In genomic region chr5:103444333-103445038, GRCh38 we compare ENCODE assay signal across 13 cellular contexts.
DNase-seq lines count a peak whose midpoint lies in the region; ATAC-seq and TF ChIP-seq lines count a peak whose summit lies in the region.
"Had no signal": no experiment of that assay in that cellular context is flagged by ENCODE, and none has a peak within 500 bp of the region (broad histone marks: within the 10 kb centered on the region; RNA-seq: fewer than 3 reads in every experiment).

No MANE protein-coding gene starts in this region.

- H3K4me2 ChIP-seq in DND-41 (ENCODE audit: insufficient read depth, low read length) (peak overlapping the region; percentile 34; the same call in 1 of the 2 replicates), IMR-90 (ENCODE audit: low read depth, low read length) (no peak overlapping the region; the same call in 1 of the 2 replicates), Karpas-422 (ENCODE audit: low read depth, low read length, poor library complexity, severe bottlenecking) (no peak overlapping the region)

- no peak overlapping the region for H4K5ac ChIP-seq in IMR-90 (ENCODE audit: low read depth, low read length)

- no peak overlapping the region; the same call in 1 of the 2 replicates for H2BK120ac ChIP-seq in IMR-90 (ENCODE audit: low read depth, low read length)

- H3K79me1 ChIP-seq in IMR-90 (ENCODE audit: low read depth in 1 of 2, low read length in 2 of 2) = no peaks in the 10 kb centered on the region

- H2BK20ac ChIP-seq in IMR-90 (ENCODE audit: low read depth, low read length) = peak overlapping the region; percentile 58; the same call in 1 of the 2 replicates

- H3K27ac ChIP-seq in DND-41 (ENCODE audit: low read length) = no peak overlapping the region; the same call in 1 of the 2 replicates
- H3K27ac ChIP-seq in IMR-90 (ENCODE audit: insufficient read depth, low read length) = no peak overlapping the region
- H3K27ac ChIP-seq in epithelial cell of prostate = peak overlapping the region; percentile 11
- no peak overlapping the region for H3K27ac ChIP-seq in sigmoid colon
- H3K27ac ChIP-seq in Karpas-422 (ENCODE audit: low read length) = no peak overlapping the region
- H3K27ac ChIP-seq: testis had no signal

- no peak for TF ChIP-seq POLR2A in IMR-90 (IDR thresholded peaks at IDR 0.05; ENCODE audit: low read depth, low read length)
- no peak for TF ChIP-seq POLR2A in sigmoid colon (IDR thresholded peaks at IDR 0.05)

- H2AK9ac ChIP-seq in IMR-90 (replicated peaks; ENCODE audit: low read depth, low read length, poor library complexity) = no peak overlapping the region

- H3K9me1 ChIP-seq in IMR-90 (ENCODE audit: insufficient read depth, low read length) = peaks cover 3% of the 10 kb centered on the region; the same call in 1 of the 2 replicates

- WGBS in IMR-90 (ENCODE audit: extremely low coverage in 2 of 2, insufficient read length in 1 of 2), 2 experiments = no CpG with 5 or more reads among the region's 4 CpGs
- 76 to 79% methylated on average over 4 of the region's 4 CpGs for WGBS in sigmoid colon, 2 donors

- H2AFZ ChIP-seq in DND-41 (ENCODE audit: low read depth, low read length) = peak overlapping the region; percentile 61; the same call in 1 of the 2 replicates
- H2AFZ ChIP-seq in IMR-90 (replicated peaks; ENCODE audit: low read length, poor library complexity) = no peak overlapping the region
- H2AFZ ChIP-seq in Karpas-422 (ENCODE audit: low read length) = no peak overlapping the region

- POLR2A ChIA-PET in IMR-90 (lab: Charles Lee; ENCODE audit: unreplicated experiment) = no interaction called here

- peaks cover 10% of the 10 kb centered on the region for H3K4me1 ChIP-seq in DND-41 (ENCODE audit: insufficient read depth, low read length)
- peaks cover 2% of the 10 kb centered on the region; the same call in 1 of the 2 replicates for H3K4me1 ChIP-seq in IMR-90 (ENCODE audit: control insufficient read depth, insufficient read depth, low read length)
- no peaks in the 10 kb centered on the region for H3K4me1 ChIP-seq in sigmoid colon
- no peaks in the 10 kb centered on the region for H3K4me1 ChIP-seq in Karpas-422 (ENCODE audit: low read length)
- H3K4me1 ChIP-seq: testis had no signal

- in situ Hi-C loops in IMR-90 (cut with MboI; ENCODE audit: low sequenced_read_pairs) = no loop called here

- H2AK5ac ChIP-seq in IMR-90 (ENCODE audit: low read depth, low read length) = peak overlapping the region; percentile 29; the same call in 1 of the 2 replicates

- H3K36me3 ChIP-seq in DND-41 (ENCODE audit: insufficient read depth, low read length) = no peaks in the 10 kb centered on the region
- H3K36me3 ChIP-seq in IMR-90 (ENCODE audit: control insufficient read depth, insufficient read depth, low read length) = no peaks in the 10 kb centered on the region
- no peaks in the 10 kb centered on the region for H3K36me3 ChIP-seq in sigmoid colon
- H3K36me3 ChIP-seq in Karpas-422 (ENCODE audit: insufficient read depth, low read length) = no peaks in the 10 kb centered on the region

- H3K23ac ChIP-seq in IMR-90 (ENCODE audit: low read depth, low read length) = peak overlapping the region; percentile 0; the same call in 1 of the 2 replicates

- H3K9ac ChIP-seq in DND-41 (ENCODE audit: low read depth, low read length) (no peak overlapping the region), IMR-90 (ENCODE audit: low read depth, low read length) (no peak overlapping the region), Karpas-422 (ENCODE audit: low read length) (no peak overlapping the region)

- 0 out of 4 replicates have a peak overlapping the region, but pooled peaks of 1 of the 2 experiments have one; percentile 29 for H4K8ac ChIP-seq in IMR-90 (ENCODE audit: low read depth in 2 of 2, low read length in 2 of 2)

- BruUV-seq in IMR-90 (replicated peaks; lab: Mats Ljungman, UMichigan) = no TSS peak

- no peak overlapping the region for H3K56ac ChIP-seq in IMR-90 (ENCODE audit: extremely low read depth, insufficient read depth, low read length)

- no peak overlapping the region; the same call in 1 of the 2 replicates for H3K18ac ChIP-seq in IMR-90 (ENCODE audit: low read depth, low read length)

- peak overlapping the region; percentile 13; the same call in 1 of the 2 replicates for H3K4ac ChIP-seq in IMR-90 (ENCODE audit: low read depth, low read length)

- dilution Hi-C loops in IMR-90 (cut with HindIII; ENCODE audit: low sequenced_read_pairs, unreplicated experiment) = no loop called here

- no peak overlapping the region for H4K91ac ChIP-seq in IMR-90 (ENCODE audit: insufficient read depth, low read depth, low read length)

- H2BK15ac ChIP-seq in IMR-90 (ENCODE audit: low read depth, low read length) = 0 out of 3 replicates have a peak overlapping the region, but pooled peaks have one; percentile 51

- H3K79me2 ChIP-seq in DND-41 (ENCODE audit: insufficient read depth, low read length) (no peaks in the 10 kb centered on the region), Karpas-422 (ENCODE audit: low read length) (no peaks in the 10 kb centered on the region)

- DNase-seq in DND-41 (no peak), IMR-90 (no peak), epithelial cell of prostate (ENCODE audit: low read depth, low spot score) (no peak), sigmoid colon (no peak), superior temporal gyrus (ENCODE audit: extremely low spot score) (no peak), Karpas-422 (no peak)
- DNase-seq: CD4-positive, CD25-positive, alpha-beta regulatory T cell; GOT3; NCI-H1092 treated with DMSO at 0.1 percent for 48 hours; stimulated activated CD4-positive, alpha-beta T cell treated with anti-CD3 and anti-CD28 coated beads, Interleukin-15, amount 100 ng/mL, for 24 hours; testis had no signal

- no peak for TF ChIP-seq CTCF in DND-41 (IDR thresholded peaks at IDR 0.05; ENCODE audit: borderline replicate concordance, extremely low read depth, low read length, poor library complexity, severe bottlenecking)
- TF ChIP-seq CTCF in IMR-90 (conservative IDR thresholded peaks at IDR 0.05; ENCODE audit: low read depth, low read length) = no peak
- TF ChIP-seq CTCF in sigmoid colon (IDR thresholded peaks at IDR 0.05) = no peak

- TF ChIP-seq RAD21 in IMR-90 (IDR thresholded peaks at IDR 0.05; ENCODE audit: low read length) = no peak

- no peak for TF ChIP-seq EP300 in sigmoid colon (IDR thresholded peaks at IDR 0.05)

- H4K20me1 ChIP-seq in DND-41 (ENCODE audit: insufficient read depth, low read length) (no peaks in the 10 kb centered on the region), IMR-90 (ENCODE audit: insufficient read depth, low read length) (no peaks in the 10 kb centered on the region), Karpas-422 (ENCODE audit: insufficient read depth, low read depth, low read length) (no peaks in the 10 kb centered on the region)

- no peaks in the 10 kb centered on the region for H3K27me3 ChIP-seq in DND-41 (ENCODE audit: insufficient read depth, low read length, poor library complexity)
- H3K27me3 ChIP-seq in IMR-90 (ENCODE audit: control insufficient read depth, insufficient read depth, low read length) = no peaks in the 10 kb centered on the region
- no peaks in the 10 kb centered on the region for H3K27me3 ChIP-seq in sigmoid colon
- peaks cover 6% of the 10 kb centered on the region for H3K27me3 ChIP-seq in Karpas-422 (ENCODE audit: low read length)
- H3K27me3 ChIP-seq: testis had no signal

- 0 out of 2 replicates have a peak overlapping the region, but pooled peaks have one; percentile 62 for H3K14ac ChIP-seq in IMR-90 (replicated peaks; ENCODE audit: low read depth, low read length)

- CTCF ChIA-PET in IMR-90 (lab: Yijun Ruan, JAX) = no interaction called here

- H3K9me3 ChIP-seq in DND-41 (ENCODE audit: insufficient read depth, low read length, severe bottlenecking) (no peaks in the 10 kb centered on the region), IMR-90 (ENCODE audit: control insufficient read depth, insufficient read depth, low read length) (peaks cover 2% of the 10 kb centered on the region; the same call in 1 of the 2 replicates), sigmoid colon (no peaks in the 10 kb centered on the region), Karpas-422 (ENCODE audit: low read length) (peaks cover 3% of the 10 kb centered on the region)
- H3K9me3 ChIP-seq: testis had no signal

- ATAC-seq in DND-41 (ENCODE audit: insufficient read depth, low read depth) = peak; percentile 66
- peak; percentile 79 for ATAC-seq in GM21447 (IDR thresholded peaks at IDR 0.05; ENCODE audit: unreplicated experiment)
- no peak for ATAC-seq in IMR-90 (ENCODE audit: low read depth)
- ATAC-seq in GM19397 (IDR thresholded peaks at IDR 0.05; ENCODE audit: unreplicated experiment) = no peak

- H3K4me3 ChIP-seq in DND-41 (ENCODE audit: low read depth in 1 of 2, low read length in 2 of 2) (peak overlapping the region in 1 of 2 experiments; percentile 20; a peak in 1 of 4 replicates), IMR-90 (ENCODE audit: insufficient read depth, low read depth, low read length) (no peak overlapping the region), sigmoid colon (no peak overlapping the region), Karpas-422 (ENCODE audit: low read length) (no peak overlapping the region)
- H3K4me3 ChIP-seq: testis had no signal

- H3K9me2 ChIP-seq in Karpas-422 (replicated peaks; ENCODE audit: insufficient read depth, low read length) = peaks cover 3% of the 10 kb centered on the region; the same call in 1 of the 2 replicates

- intact Hi-C loops in IMR-90 (cut with micrococcal nuclease) = no loop called here
- intact Hi-C loops in sigmoid colon (cut with DNase I) = no loop called here

- H2BK5ac ChIP-seq in IMR-90 (ENCODE audit: low read depth, low read length, poor library complexity, severe bottlenecking) = no peak overlapping the region

TF ChIP-seq in IMR-90, 13 proteins besides CTCF, POLR2A, EP300 and RAD21 (continues in another document):
- TF ChIP-seq RFX5 (IDR thresholded peaks at IDR 0.05; ENCODE audit: low read depth, low read length) (no peak), SMC3 (IDR thresholded peaks at IDR 0.05; ENCODE audit: low read depth, low read length) (no peak), RCOR1 (IDR thresholded peaks at IDR 0.05; ENCODE audit: insufficient replicate concordance, low read length) (no peak), CHD1 (IDR thresholded peaks at IDR 0.05; ENCODE audit: low read depth, low read length) (no peak), CEBPB (IDR thresholded peaks at IDR 0.05; ENCODE audit: low read depth, low read length) (no peak), MAFK (IDR thresholded peaks at IDR 0.05; ENCODE audit: low read depth, low read length) (no peak), MXI1 (IDR thresholded peaks at IDR 0.05; ENCODE audit: borderline replicate concordance, low read depth, low read length) (no peak)
- TF ChIP-seq, protein P1, sequence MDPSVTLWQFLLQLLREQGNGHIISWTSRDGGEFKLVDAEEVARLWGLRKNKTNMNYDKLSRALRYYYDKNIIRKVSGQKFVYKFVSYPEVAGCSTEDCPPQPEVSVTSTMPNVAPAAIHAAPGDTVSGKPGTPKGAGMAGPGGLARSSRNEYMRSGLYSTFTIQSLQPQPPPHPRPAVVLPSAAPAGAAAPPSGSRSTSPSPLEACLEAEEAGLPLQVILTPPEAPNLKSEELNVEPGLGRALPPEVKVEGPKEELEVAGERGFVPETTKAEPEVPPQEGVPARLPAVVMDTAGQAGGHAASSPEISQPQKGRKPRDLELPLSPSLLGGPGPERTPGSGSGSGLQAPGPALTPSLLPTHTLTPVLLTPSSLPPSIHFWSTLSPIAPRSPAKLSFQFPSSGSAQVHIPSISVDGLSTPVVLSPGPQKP (IDR thresholded peaks at IDR 0.05; ENCODE audit: borderline replicate concordance, low read depth, low read length) = no peak

Comparison
In these comparisons a context has a peak if more than half of its experiments do, and no peak if none do; other contexts are left out.
1. ATAC-seq: peak in DND-41 (single experiment) and GM21447 (single experiment); none in IMR-90 (single experiment) and GM19397 (single experiment).